10 cellular contexts compared by ENCODE assay signal in the genomic region with DNA sequence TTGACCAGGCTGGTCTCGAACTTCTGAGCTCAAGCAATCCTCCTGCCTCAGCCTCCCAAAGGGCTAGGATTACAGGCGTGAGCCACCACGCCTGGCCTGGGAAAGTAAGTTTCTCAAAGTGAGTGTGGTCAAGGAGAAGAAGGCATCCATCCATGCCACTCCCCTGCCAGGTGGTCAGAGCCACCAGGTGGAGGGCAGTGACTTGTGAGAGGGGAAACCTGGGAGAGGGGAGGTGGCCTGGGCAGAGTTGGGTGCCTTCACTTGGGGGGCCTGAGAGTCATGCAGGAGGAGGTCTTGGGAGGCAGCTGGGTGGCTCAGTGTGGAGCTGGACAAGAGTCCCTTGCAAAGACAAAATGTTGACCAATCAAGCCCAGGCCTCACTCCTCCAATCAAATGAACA.
"Had no signal": no experiment of that assay in that cellular context is flagged by ENCODE, and none has a peak within 500 bp of the region (broad histone marks: within the 10 kb centered on the region; RNA-seq: fewer than 3 reads in every experiment).

No MANE protein-coding gene starts in this region.

- H3K36me3 Mint-ChIP-seq: IgD-negative memory B cell had no signal

- H3K36me3 ChIP-seq: HAP-1 had no signal

- DNase-seq: GM23248, GOT3, HFFc6, KBM-7 had no signal

- H3K9me3 ChIP-seq: HAP-1 had no signal

- H2AFZ ChIP-seq: GM23248 had no signal

- H3K4me3 ChIP-seq: GM23248, HAP-1 had no signal

- H3K27ac Mint-ChIP-seq: HFFc6, IgD-negative memory B cell had no signal

- FAIRE-seq: H54, HepG2 had no signal

- H3K9ac ChIP-seq: GM23248 had no signal

- H3K27ac ChIP-seq: GM23248, HL-60 had no signal

- H3K4me1 Mint-ChIP-seq: IgD-negative memory B cell had no signal

- H3K4me3 Mint-ChIP-seq: HFFc6, IgD-negative memory B cell had no signal

- H3K9me3 Mint-ChIP-seq: IgD-negative memory B cell had no signal

- ATAC-seq: HCT116, HepG2 had no signal

- H3K4me1 ChIP-seq: HAP-1 had no signal
